Comparison of ENCODE assay signal across 8 cellular contexts in the genomic region with DNA sequence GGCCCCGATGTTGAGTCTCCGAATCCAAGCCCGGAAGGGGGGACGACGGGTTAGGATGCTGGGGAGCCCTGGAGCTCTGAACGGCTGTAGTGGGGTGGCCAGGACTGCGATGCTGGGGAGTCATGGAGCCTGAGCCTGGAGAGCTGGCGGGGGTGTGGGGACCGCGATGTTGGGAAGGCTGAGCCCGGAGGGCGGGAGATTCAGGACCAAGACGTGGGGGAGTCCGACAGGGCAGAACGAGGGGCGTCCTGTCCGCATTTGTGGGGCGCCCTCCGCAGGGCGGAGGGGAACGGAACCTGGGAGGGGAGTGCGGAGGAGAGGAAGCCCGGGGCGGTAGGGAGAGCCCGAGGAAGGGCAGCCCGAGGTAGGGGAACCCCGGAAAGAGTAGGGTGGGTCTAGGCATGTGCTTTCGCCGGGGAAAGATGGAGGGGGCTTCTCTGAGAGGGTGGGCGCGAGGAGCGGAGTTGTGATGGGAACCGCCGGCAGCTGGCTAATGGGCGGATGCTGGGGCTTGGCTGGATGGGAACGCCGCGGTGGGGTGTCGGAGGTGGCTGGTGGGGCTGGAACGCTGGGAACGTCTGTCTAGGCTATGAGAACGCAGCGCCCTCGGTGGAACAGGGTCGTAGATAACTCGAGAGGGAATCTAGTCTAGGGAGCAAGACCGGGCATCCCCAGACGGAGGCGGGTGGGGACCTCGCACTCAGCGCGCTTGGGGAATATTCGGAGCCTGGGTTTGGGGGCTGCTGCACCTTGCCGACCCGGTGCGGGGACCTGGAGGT. TPM values are rescaled to one million over a fixed set of nuclear protein-coding genes. Genes with fewer than 3 reads are reported as not detected.
DNase-seq lines count a peak whose midpoint lies in the region; ATAC-seq and TF ChIP-seq lines count a peak whose summit lies in the region.

No MANE protein-coding gene starts in this region.

- H3K4me3 ChIP-seq in fibroblast of pulmonary artery (replicated peaks; ENCODE audit: low read depth, low read length), result peak overlapping the region; percentile 72
- peak overlapping the region; percentile 90 for H3K4me3 ChIP-seq in thoracic aorta

- no peaks in the 10 kb centered on the region for H3K9me3 Mint-ChIP-seq in activated T-cell treated with anti-CD3 and anti-CD28 coated beads, Interleukin-2, amount 50 U/mL, for 24 hours
- H3K9me3 Mint-ChIP-seq in neural crest cell, result no peaks in the 10 kb centered on the region

- peak; percentile 36 for DNase-seq in NK-92 treated with Interleukin-12 subunit alpha and Interleukin-12 subunit beta, amount 100 ng/mL, for 24 hours (lab: John Stamatoyannopoulos, UW)
- DNase-seq in NK-92 (lab: John Stamatoyannopoulos, UW; ENCODE audit: unreplicated experiment) (no peak), NCI-H1105 treated with DMSO at 0.1 percent for 48 hours (lab: John Stamatoyannopoulos, UW) (peak; percentile 43), fibroblast of pulmonary artery (ENCODE audit: low read depth) (no peak), neural crest cell (ENCODE audit: low read depth, low spot score) (peak; percentile 16), thoracic aorta (ENCODE audit: low spot score) (no peak)
- DNase-seq in activated T-cell treated with anti-CD3 and anti-CD28 coated beads, Interleukin-2, amount 50 U/mL, for 24 hours, result no peak

- H3K4me3 Mint-ChIP-seq in activated T-cell treated with anti-CD3 and anti-CD28 coated beads, Interleukin-2, amount 50 U/mL, for 24 hours, result peak overlapping the region; percentile 99
- peak overlapping the region; percentile 99 for H3K4me3 Mint-ChIP-seq in neural crest cell

- H3K36me3 ChIP-seq in thoracic aorta, result no peaks in the 10 kb centered on the region

- H3K36me3 Mint-ChIP-seq in activated T-cell treated with anti-CD3 and anti-CD28 coated beads, Interleukin-2, amount 50 U/mL, for 24 hours (ENCODE audit: low read depth), result peaks cover 39% of the 10 kb centered on the region
- H3K36me3 Mint-ChIP-seq in neural crest cell (ENCODE audit: low read depth), result peaks cover 3% of the 10 kb centered on the region

- peaks cover 2 to 17% of the 10 kb centered on the region in 2 donors for H3K4me1 ChIP-seq in thoracic aorta (ENCODE audit: control insufficient read depth in 1 of 2, low read depth in 2 of 2)

- no peaks in the 10 kb centered on the region for H3K9me3 ChIP-seq in thoracic aorta

- TF ChIP-seq CTCF in fibroblast of pulmonary artery (IDR thresholded peaks at IDR 0.05; ENCODE audit: low read length, missing control alignments) (no peak), neural crest cell (conservative IDR thresholded peaks at IDR 0.05) (no peak), thoracic aorta (IDR thresholded peaks at IDR 0.05) (no peak)

- ATAC-seq in HG02571 (IDR thresholded peaks at IDR 0.05; ENCODE audit: unreplicated experiment) (peak; percentile 42), thoracic aorta (ENCODE audit: insufficient number of reproducible peaks, low FRiP score, low read depth) (no peak)

- H3K27ac ChIP-seq in thoracic aorta, result no peak overlapping the region

- H3K27me3 Mint-ChIP-seq in activated T-cell treated with anti-CD3 and anti-CD28 coated beads, Interleukin-2, amount 50 U/mL, for 24 hours, result no peaks in the 10 kb centered on the region
- peaks cover 16% of the 10 kb centered on the region for H3K27me3 Mint-ChIP-seq in neural crest cell (ENCODE audit: low read depth)

- H3K27me3 ChIP-seq in thoracic aorta (replicated peaks; ENCODE audit: insufficient read depth), result no peaks in the 10 kb centered on the region

- peaks cover 52% of the 10 kb centered on the region for H3K4me1 Mint-ChIP-seq in activated T-cell treated with anti-CD3 and anti-CD28 coated beads, Interleukin-2, amount 50 U/mL, for 24 hours (ENCODE audit: low read depth)
- H3K4me1 Mint-ChIP-seq in neural crest cell, result peaks cover 26% of the 10 kb centered on the region

- peak overlapping the region; percentile 95 for H3K27ac Mint-ChIP-seq in activated T-cell treated with anti-CD3 and anti-CD28 coated beads, Interleukin-2, amount 50 U/mL, for 24 hours
- H3K27ac Mint-ChIP-seq in neural crest cell (ENCODE audit: unreplicated experiment), result peak overlapping the region; percentile 92

RNA-seq across cellular contexts. Expression of gene PAQR8, which starts 0.7 kb away (rescaled TPM):
- 10.5 and 10.7 TPM in 2 replicates for total RNA-seq in neural crest cell
- 1 to 10 TPM; 4.1 to 7.3 TPM for total RNA-seq in thoracic aorta

RNA-seq across cellular contexts. Expression of gene EFHC1, which starts 57.5 kb away (rescaled TPM):
- total RNA-seq in neural crest cell (43.7 and 46.0 TPM in 2 replicates), thoracic aorta (10 to 100 TPM; 13.5 to 14.9 TPM)

Comparison
In these comparisons a context has a peak if more than half of its experiments do, and no peak if none do; other contexts are left out.
1. DNase-seq: peak in NK-92 treated with Interleukin-12 subunit alpha and Interleukin-12 subunit beta, amount 100 ng/mL, for 24 hours (single experiment), NCI-H1105 treated with DMSO at 0.1 percent for 48 hours (single experiment) and neural crest cell (single experiment); none in NK-92 (single experiment), activated T-cell treated with anti-CD3 and anti-CD28 coated beads, Interleukin-2, amount 50 U/mL, for 24 hours (single experiment), fibroblast of pulmonary artery (single experiment) and thoracic aorta (single experiment).